In the genomic region with DNA sequence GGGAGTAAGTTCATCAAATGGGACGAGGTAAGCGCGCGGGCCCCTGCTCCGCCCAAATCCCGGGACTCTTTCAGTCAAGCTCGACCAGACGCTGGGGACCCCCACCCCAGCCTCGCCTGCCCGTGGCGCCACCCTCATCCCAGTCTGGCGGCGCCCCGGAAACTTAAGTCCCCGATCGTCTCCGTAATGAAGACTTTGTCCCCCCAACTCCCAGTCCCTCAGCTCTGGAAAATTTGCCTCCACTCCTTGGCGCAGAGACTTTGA, we compare ENCODE assay signal across 8 cellular contexts. TPM values are rescaled to one million over a fixed set of nuclear protein-coding genes. Genes with fewer than 3 reads are reported as not detected.
A peak's percentile ranks its signal among the peaks of the same experiment; 100 is the strongest.
DNase-seq lines count a peak whose midpoint lies in the region; ATAC-seq, FAIRE-seq and TF ChIP-seq lines count a peak whose summit lies in the region.

No MANE protein-coding gene starts in this region.

- TF ChIP-seq EP300 in GM12878 (IDR thresholded peaks at IDR 0.05; ENCODE audit: borderline replicate concordance in 1 of 2, control insufficient read depth in 1 of 2, low read depth in 2 of 2, low read length in 2 of 2) = no peak

- no peak for TF ChIP-seq POLR2A in heart left ventricle (IDR thresholded peaks at IDR 0.05)
- no peak for TF ChIP-seq POLR2A in GM12878 (IDR thresholded peaks at IDR 0.05; ENCODE audit: low read depth, low read length)
- no peak for TF ChIP-seq POLR2A in vagina (IDR thresholded peaks at IDR 0.05)

- peak in 1 of 5 donors; percentile 52 for DNase-seq in heart left ventricle
- DNase-seq in left cardiac atrium = no peak
- no peak for DNase-seq in GM12878 (ENCODE audit: low read depth, low spot score)
- peak; percentile 47 for DNase-seq in mesendoderm
- no peak for DNase-seq in vagina (ENCODE audit: extremely low spot score in 2 of 2)
- DNase-seq in NCI-H128 (lab: John Stamatoyannopoulos, UW; ENCODE audit: unreplicated experiment) = no peak
- no peak for DNase-seq in AG08395 (ENCODE audit: low spot score)
- no peak for DNase-seq in activated CD8-positive, alpha-beta memory T cell treated with anti-CD3 and anti-CD28 coated beads for 24 hours

- H3K4me2 ChIP-seq in GM12878 (ENCODE audit: control insufficient read depth, insufficient read depth) (peak overlapping the region; percentile 100), mesendoderm (ENCODE audit: low read length) (peak overlapping the region; percentile 82)

- peak overlapping the region; percentile 94 for H3K56ac ChIP-seq in mesendoderm (ENCODE audit: low read length)

- H2AK5ac ChIP-seq in mesendoderm (ENCODE audit: low read length) = no peak overlapping the region

- ATAC-seq in heart left ventricle = no peak
- ATAC-seq in left cardiac atrium = no peak
- no peak for ATAC-seq in GM12878

- TF ChIP-seq CTCF in heart left ventricle (IDR thresholded peaks at IDR 0.05) (no peak), GM12878 (IDR thresholded peaks at IDR 0.05 in 2 of 3, conservative IDR thresholded peaks at IDR 0.05 in 1 of 3; ENCODE audit: control insufficient read depth in 2 of 3, extremely low read depth in 1 of 3, insufficient read depth in 1 of 3, low read depth in 3 of 3, low read length in 3 of 3) (no peak), vagina (IDR thresholded peaks at IDR 0.05) (no peak)

- H3K4me1 ChIP-seq in heart left ventricle (peaks cover 5 to 53% (median 33%) of the 10 kb centered on the region in 12 donors), GM12878 (ENCODE audit: control insufficient read depth, insufficient read depth, low read length) (peaks cover 10% of the 10 kb centered on the region), mesendoderm (ENCODE audit: control insufficient read depth, low read depth, low read length) (peaks cover 12% of the 10 kb centered on the region), vagina (peaks cover 35% of the 10 kb centered on the region)

- POLR2A ChIA-PET in GM12878 (lab: Charles Lee) = interaction anchor here (0.6 to 2.0 kb wide), 7 partner anchors 10 to 53 kb away, joined by 3 to 12 read pairs (median 6); a partner anchor contains a TSS

- H3K27me3 ChIP-seq in heart left ventricle = no peaks in the 10 kb centered on the region
- H3K27me3 ChIP-seq in GM12878 (replicated peaks in 1 of 2; ENCODE audit: control insufficient read depth in 2 of 2, insufficient read depth in 2 of 2, low read length in 1 of 2) = no peaks in the 10 kb centered on the region
- no peaks in the 10 kb centered on the region for H3K27me3 ChIP-seq in mesendoderm (ENCODE audit: insufficient read depth, low read length, poor library complexity)
- no peaks in the 10 kb centered on the region for H3K27me3 ChIP-seq in vagina

- H3K36me3 ChIP-seq in heart left ventricle (peaks cover 0 to 24% (median 17%) of the 10 kb centered on the region in 9 donors), GM12878 (ENCODE audit: control insufficient read depth in 2 of 2, insufficient read depth in 2 of 2, low read length in 1 of 2) (no peaks in the 10 kb centered on the region; a peak in 2 of 4 replicates), mesendoderm (ENCODE audit: control insufficient read depth, insufficient read depth, low read length) (peaks cover 5% of the 10 kb centered on the region), vagina (peaks cover 0 to 17% of the 10 kb centered on the region in 2 donors)

- H3K27ac ChIP-seq in heart left ventricle (peak overlapping the region in 11 of 12 donors; percentile 62 to 92 (median 79)), GM12878 (ENCODE audit: control insufficient read depth, insufficient read depth) (no peak overlapping the region), mesendoderm (ENCODE audit: low read depth, low read length) (no peak overlapping the region), vagina (peak overlapping the region; percentile 78)

- H3K79me2 ChIP-seq in GM12878 (ENCODE audit: control insufficient read depth, insufficient read depth, low read length) (no peaks in the 10 kb centered on the region; the same call in 1 of the 2 replicates), mesendoderm (ENCODE audit: control insufficient read depth, insufficient read depth, low read length) (peaks cover 12% of the 10 kb centered on the region)

- peak overlapping the region; percentile 16 for H3K18ac ChIP-seq in mesendoderm (ENCODE audit: low read length)

- SMC1A ChIA-PET in GM12878 (lab: Charles Lee; ENCODE audit: uncharacterized antibody, unreplicated experiment) = interaction anchor here (1.7 kb wide), 1 partner anchor 46 kb away, joined by 15 read pairs; a partner anchor contains a TSS

- no peak overlapping the region for H2BK15ac ChIP-seq in mesendoderm (replicated peaks; ENCODE audit: low read depth)

- H3K4me3 ChIP-seq in heart left ventricle (peak overlapping the region; percentile 62 to 100 (median 92)), GM12878 (peak overlapping the region; percentile 66), mesendoderm (ENCODE audit: low read length) (peak overlapping the region; percentile 82), vagina (peak overlapping the region; percentile 85 to 88)

- H2BK120ac ChIP-seq in mesendoderm (ENCODE audit: low read depth, low read length) = no peak overlapping the region

- peak overlapping the region; percentile 82 for H3K9ac ChIP-seq in GM12878 (ENCODE audit: control insufficient read depth, insufficient read depth, low read length)
- peak overlapping the region; percentile 95 for H3K9ac ChIP-seq in mesendoderm (ENCODE audit: low read length)

- peak overlapping the region; percentile 57 for H3K23ac ChIP-seq in mesendoderm (ENCODE audit: low read length)

- WGBS in heart left ventricle, 4 donors = 0% methylated on average over 17 to 18 of the region's 18 CpGs
- WGBS in GM12878 (ENCODE audit: insufficient coverage, insufficient replicate concordance, low lambda C conversion rate, missing lambda C conversion rate) = 1% methylated on average over 13 of the region's 18 CpGs
- WGBS in mesendoderm (ENCODE audit: extremely low coverage, insufficient coverage, low lambda C conversion rate) = no CpG with 5 or more reads among the region's 18 CpGs

- CTCF ChIA-PET in GM12878 (lab: Yijun Ruan, JAX) = interaction anchor here (0.7 to 4.8 kb wide), 9 partner anchors 9 to 89 kb away, joined by 3 to 64 read pairs (median 9); a partner anchor contains a TSS

- H3K79me1 ChIP-seq in mesendoderm (ENCODE audit: low read length) = peaks cover 13% of the 10 kb centered on the region

- no peak for FAIRE-seq in GM12878 (lab: Jason Lieb, UNC)

- TSS peak; percentile 50 for BruUV-seq in GM12878 (replicated peaks; lab: Mats Ljungman, UMichigan)

- TF ChIP-seq RAD21 in GM12878 (IDR thresholded peaks at IDR 0.05; ENCODE audit: insufficient read depth, low read depth, low read length) = no peak

- H4K20me1 ChIP-seq in GM12878 (ENCODE audit: control insufficient read depth, insufficient read depth) = no peaks in the 10 kb centered on the region

- H3K4ac ChIP-seq in mesendoderm (ENCODE audit: low read depth, low read length) = peak overlapping the region; percentile 21

- no peak overlapping the region for H4K8ac ChIP-seq in mesendoderm (ENCODE audit: low read depth, low read length)

- no peak overlapping the region for H2BK5ac ChIP-seq in mesendoderm (ENCODE audit: low read length)

- no peak overlapping the region for H4K5ac ChIP-seq in mesendoderm (ENCODE audit: low read length)

- in situ Hi-C loops in GM12878 (cut with MboI) = no loop called here

- RAD21 ChIA-PET in GM12878 (lab: Charles Lee; ENCODE audit: unreplicated experiment) = interaction anchor here (0.6 to 3.1 kb wide), 9 partner anchors 8 to 66 kb away, joined by 3 to 30 read pairs (median 4); a partner anchor contains a TSS

- H3K9me3 ChIP-seq in heart left ventricle (no peaks in the 10 kb centered on the region), GM12878 (replicated peaks; ENCODE audit: control insufficient read depth, insufficient read depth, low read length) (no peaks in the 10 kb centered on the region), vagina (no peaks in the 10 kb centered on the region)

- intact Hi-C loops in heart left ventricle (cut with DNase I) = loop anchor here in 4 of 10 donors (1.0 to 10.0 kb wide), 6 partner anchors 17 to 53 kb away; a partner anchor contains a TSS
- intact Hi-C loops in left cardiac atrium (cut with DNase I) = loop anchor here in 1 of 2 donors (5.0 kb wide), 1 partner anchor 51 kb away; a partner anchor contains a TSS
- intact Hi-C loops in GM12878 (cut with micrococcal nuclease; ENCODE audit: unreplicated experiment) = loop anchor here (2.0 kb wide), 2 partner anchors 17 to 49 kb away; a partner anchor contains a TSS
- intact Hi-C loops in vagina (cut with DNase I) = no loop called here

- H2AFZ ChIP-seq in GM12878 (ENCODE audit: control insufficient read depth, low read depth, low read length) = peak overlapping the region; percentile 65

RNA-seq across cellular contexts. Expression of a gene that starts 0.3 kb away (rescaled TPM):
- 10 to 100 TPM in 3 of 9 donors, 1 to 10 TPM in 6; 7.6 to 19.1 (median 9.8) TPM for total RNA-seq in heart left ventricle
- 10 to 100 TPM in 1 of 2 donors, 1 to 10 TPM in 1; 7.4 to 11.6 TPM for polyA plus RNA-seq in heart left ventricle
- total RNA-seq in left cardiac atrium = 10 to 100 TPM; 13.6 to 14.4 TPM
- 9.4 and 10.2 TPM in 2 replicates for total RNA-seq in GM12878 (2013; cell fraction: nucleolus; rRNA removed)
- 7.5 and 7.7 TPM in 2 replicates for total RNA-seq in GM12878 (2014; rRNA removed)
- total RNA-seq in GM12878 (2014; rRNA removed; fragmentation: Illumina TruSeq; extraction: Trizol) = 2.8 and 3.3 TPM in 2 replicates
- 7.8 and 10.3 TPM in 2 replicates for total RNA-seq in GM12878 (2021)
- 1.5 TPM for polyA plus RNA-seq in GM12878 (2011; ENCODE audit: low read depth)
- 2.0 and 3.2 TPM in 2 replicates for polyA plus RNA-seq in GM12878 (2011; rRNA removed)
- 3.8 and 4.1 TPM in 2 replicates for polyA plus RNA-seq in GM12878 (2011; cell fraction: cytosol; rRNA removed)
- polyA plus RNA-seq in GM12878 (2011; cell fraction: nucleus; rRNA removed) = 24.2 and 27.6 TPM in 2 replicates
- 5.1 and 5.5 TPM in 2 replicates for polyA plus RNA-seq in GM12878 (2012)
- 1.1 and 3.6 TPM in 2 replicates for polyA plus RNA-seq in GM12878 (2014; fragmentation: Illumina TruSeq; extraction: Trizol)
- polyA plus RNA-seq in GM12878 (2014; fragmentation: Nextera tagmentation; extraction: Ambion mirVana) = under 1 TPM; 0.03 to 0.18 TPM
- polyA plus RNA-seq in GM12878 (2014; rRNA removed) = 7.3 and 7.6 TPM in 2 replicates
- 1 to 10 TPM; 1.4 TPM for polyA plus RNA-seq in GM12878 (2016; fragmentation: Nextera tagmentation; extraction: Ambion mirVana)
- polyA minus RNA-seq in GM12878 (2011; rRNA and poly(A)+ RNA removed) = 4.1 and 5.0 TPM in 2 replicates
- polyA minus RNA-seq in GM12878 (2011; cell fraction: cytosol; rRNA and poly(A)+ RNA removed) = 4.0 and 4.8 TPM in 2 replicates
- 7.3 and 9.2 TPM in 2 replicates for polyA minus RNA-seq in GM12878 (2011; cell fraction: nucleus; rRNA and poly(A)+ RNA removed)
- polyA plus RNA-seq in mesendoderm (2013, experiment 1 of 2) = 39.7 TPM
- polyA plus RNA-seq in mesendoderm (2013, experiment 2 of 2) = 40.7 TPM
- total RNA-seq in vagina = 33.1 TPM

RNA-seq across cellular contexts. Expression of a gene that starts 4.9 kb away (rescaled TPM):
- total RNA-seq in heart left ventricle (100 to 1,000 TPM in 4 of 9 donors, 10 to 100 TPM in 5; 69.6 to 244 (median 90.4) TPM), left cardiac atrium (100 to 1,000 TPM; 122 to 135 TPM), GM12878 (2014; rRNA removed) (219 and 251 TPM in 2 replicates), GM12878 (2014; rRNA removed; fragmentation: Illumina TruSeq; extraction: Trizol) (170 and 195 TPM in 2 replicates), GM12878 (2021) (264 and 283 TPM in 2 replicates), vagina (85.2 TPM)
- polyA plus RNA-seq in heart left ventricle (100 to 1,000 TPM; 160 to 167 TPM), GM12878 (2011; rRNA removed) (75.7 and 138 TPM in 2 replicates), GM12878 (2014; fragmentation: Illumina TruSeq; extraction: Trizol) (42.7 and 109 TPM in 2 replicates), GM12878 (2014; fragmentation: Nextera tagmentation; extraction: Ambion mirVana) (10 to 100 TPM in 1 of 2 experiments, 1 to 10 TPM in 1; 8.4 to 27.7 TPM), GM12878 (2014; rRNA removed) (222 and 270 TPM in 2 replicates), GM12878 (2016; fragmentation: Nextera tagmentation; extraction: Ambion mirVana) (10 to 100 TPM; 59.7 to 84.0 TPM)
- 10.7 and 13.0 TPM in 2 replicates for total RNA-seq in GM12878 (2013; cell fraction: nucleolus; rRNA removed)
- polyA plus RNA-seq in GM12878 (2011; ENCODE audit: low read depth) = 46.9 TPM
- polyA plus RNA-seq in GM12878 (2011; cell fraction: cytosol; rRNA removed) = 154 and 216 TPM in 2 replicates
- 118 and 123 TPM in 2 replicates for polyA plus RNA-seq in GM12878 (2011; cell fraction: nucleus; rRNA removed)
- 119 TPM in 2 replicates for polyA plus RNA-seq in GM12878 (2012)
- 29.3 and 51.8 TPM in 2 replicates for polyA minus RNA-seq in GM12878 (2011; rRNA and poly(A)+ RNA removed)
- polyA minus RNA-seq in GM12878 (2011; cell fraction: cytosol; rRNA and poly(A)+ RNA removed) = 30.6 and 32.9 TPM in 2 replicates
- polyA minus RNA-seq in GM12878 (2011; cell fraction: nucleus; rRNA and poly(A)+ RNA removed) = 12.5 and 20.9 TPM in 2 replicates
- 546 TPM for polyA plus RNA-seq in mesendoderm (2013, experiment 1 of 2)
- 550 TPM for polyA plus RNA-seq in mesendoderm (2013, experiment 2 of 2)

RNA-seq across cellular contexts. Expression of a gene that starts 10.8 kb away (rescaled TPM):
- total RNA-seq in heart left ventricle = 10 to 100 TPM; 35.0 to 71.5 (median 51.8) TPM
- polyA plus RNA-seq in heart left ventricle = 100 to 1,000 TPM; 226 to 250 TPM
- 10 to 100 TPM; 63.9 to 66.9 TPM for total RNA-seq in left cardiac atrium
- 9.4 and 12.1 TPM in 2 replicates for total RNA-seq in GM12878 (2013; cell fraction: nucleolus; rRNA removed)
- total RNA-seq in GM12878 (2014; rRNA removed) = 47.8 and 62.4 TPM in 2 replicates
- 39.1 and 41.5 TPM in 2 replicates for total RNA-seq in GM12878 (2014; rRNA removed; fragmentation: Illumina TruSeq; extraction: Trizol)
- total RNA-seq in GM12878 (2021) = 31.6 and 37.1 TPM in 2 replicates
- polyA plus RNA-seq in GM12878 (2011; ENCODE audit: low read depth) = 29.1 TPM
- polyA plus RNA-seq in GM12878 (2011; rRNA removed) = 10.7 and 25.5 TPM in 2 replicates
- polyA plus RNA-seq in GM12878 (2011; cell fraction: cytosol; rRNA removed) = 39.3 and 59.8 TPM in 2 replicates
- 31.1 and 39.6 TPM in 2 replicates for polyA plus RNA-seq in GM12878 (2011; cell fraction: nucleus; rRNA removed)
- 61.8 and 77.4 TPM in 2 replicates for polyA plus RNA-seq in GM12878 (2012)
- 7.5 and 37.5 TPM in 2 replicates for polyA plus RNA-seq in GM12878 (2014; fragmentation: Illumina TruSeq; extraction: Trizol)
- polyA plus RNA-seq in GM12878 (2014; fragmentation: Nextera tagmentation; extraction: Ambion mirVana) = 10 to 100 TPM in 1 of 2 experiments, 1 to 10 TPM in 1; 1.8 to 26.8 TPM
- 58.6 and 61.9 TPM in 2 replicates for polyA plus RNA-seq in GM12878 (2014; rRNA removed)
- 10 to 100 TPM; 95.0 to 99.7 TPM for polyA plus RNA-seq in GM12878 (2016; fragmentation: Nextera tagmentation; extraction: Ambion mirVana)
- polyA minus RNA-seq in GM12878 (2011; rRNA and poly(A)+ RNA removed) = 10.7 and 22.3 TPM in 2 replicates
- 14.9 and 15.4 TPM in 2 replicates for polyA minus RNA-seq in GM12878 (2011; cell fraction: cytosol; rRNA and poly(A)+ RNA removed)
- 4.2 and 8.3 TPM in 2 replicates for polyA minus RNA-seq in GM12878 (2011; cell fraction: nucleus; rRNA and poly(A)+ RNA removed)
- polyA plus RNA-seq in mesendoderm (2013, experiment 1 of 2) = 47.8 TPM
- polyA plus RNA-seq in mesendoderm (2013, experiment 2 of 2) = 45.9 TPM
- 66.0 TPM for total RNA-seq in vagina

RNA-seq across cellular contexts. Expression of a gene that starts 17.3 kb away (rescaled TPM):
- total RNA-seq in heart left ventricle = 100 to 1,000 TPM; 172 to 332 (median 241) TPM
- polyA plus RNA-seq in heart left ventricle = 100 to 1,000 TPM; 127 to 304 TPM
- total RNA-seq in left cardiac atrium = 100 to 1,000 TPM; 276 to 310 TPM
- 8.3 and 9.7 TPM in 2 replicates for total RNA-seq in GM12878 (2013; cell fraction: nucleolus; rRNA removed)
- total RNA-seq in GM12878 (2014; rRNA removed) = 23.3 and 25.4 TPM in 2 replicates
- total RNA-seq in GM12878 (2014; rRNA removed; fragmentation: Illumina TruSeq; extraction: Trizol) = 16.3 and 17.5 TPM in 2 replicates
- 75.8 and 81.7 TPM in 2 replicates for total RNA-seq in GM12878 (2021)
- 81.9 TPM for polyA plus RNA-seq in GM12878 (2011; ENCODE audit: low read depth)
- polyA plus RNA-seq in GM12878 (2011; rRNA removed) = 8.4 and 11.1 TPM in 2 replicates
- polyA plus RNA-seq in GM12878 (2011; cell fraction: cytosol; rRNA removed) = 15.2 and 15.4 TPM in 2 replicates
- polyA plus RNA-seq in GM12878 (2011; cell fraction: nucleus; rRNA removed) = 19.2 and 22.3 TPM in 2 replicates
- polyA plus RNA-seq in GM12878 (2012) = 116 and 119 TPM in 2 replicates
- 17.0 and 24.2 TPM in 2 replicates for polyA plus RNA-seq in GM12878 (2014; fragmentation: Illumina TruSeq; extraction: Trizol)
- polyA plus RNA-seq in GM12878 (2014; fragmentation: Nextera tagmentation; extraction: Ambion mirVana) = 10 to 100 TPM in 1 of 2 experiments, 1 to 10 TPM in 1; 7.0 to 28.1 TPM
- polyA plus RNA-seq in GM12878 (2014; rRNA removed) = 32.8 and 46.0 TPM in 2 replicates
- polyA plus RNA-seq in GM12878 (2016; fragmentation: Nextera tagmentation; extraction: Ambion mirVana) = 10 to 100 TPM; 12.4 to 12.7 TPM
- polyA minus RNA-seq in GM12878 (2011; rRNA and poly(A)+ RNA removed) = 5.7 and 7.5 TPM in 2 replicates
- polyA minus RNA-seq in GM12878 (2011; cell fraction: cytosol; rRNA and poly(A)+ RNA removed) = 8.7 and 13.7 TPM in 2 replicates
- 3.7 and 3.8 TPM in 2 replicates for polyA minus RNA-seq in GM12878 (2011; cell fraction: nucleus; rRNA and poly(A)+ RNA removed)
- 14.3 TPM for polyA plus RNA-seq in mesendoderm (2013, experiment 1 of 2)
- polyA plus RNA-seq in mesendoderm (2013, experiment 2 of 2) = 15.5 TPM
- total RNA-seq in vagina = 44.9 TPM

RNA-seq across cellular contexts. Expression of a gene that starts 21.3 kb away (rescaled TPM):
- 10 to 100 TPM; 31.2 to 63.6 (median 47.2) TPM for total RNA-seq in heart left ventricle
- polyA plus RNA-seq in heart left ventricle = 100 to 1,000 TPM in 1 of 2 donors, 10 to 100 TPM in 1; 33.8 to 123 TPM
- total RNA-seq in left cardiac atrium = 10 to 100 TPM; 49.2 to 49.3 TPM
- total RNA-seq in GM12878 (2013; cell fraction: nucleolus; rRNA removed) = 16.4 and 16.5 TPM in 2 replicates
- total RNA-seq in GM12878 (2014; rRNA removed) = 19.8 and 26.1 TPM in 2 replicates
- 19.3 and 22.5 TPM in 2 replicates for total RNA-seq in GM12878 (2014; rRNA removed; fragmentation: Illumina TruSeq; extraction: Trizol)
- 33.7 and 36.4 TPM in 2 replicates for total RNA-seq in GM12878 (2021)
- 16.0 TPM for polyA plus RNA-seq in GM12878 (2011; ENCODE audit: low read depth)
- 22.4 and 33.9 TPM in 2 replicates for polyA plus RNA-seq in GM12878 (2011; rRNA removed)
- polyA plus RNA-seq in GM12878 (2011; cell fraction: cytosol; rRNA removed) = 25.4 and 48.0 TPM in 2 replicates
- polyA plus RNA-seq in GM12878 (2011; cell fraction: nucleus; rRNA removed) = 273 and 301 TPM in 2 replicates
- polyA plus RNA-seq in GM12878 (2012) = 47.6 and 50.2 TPM in 2 replicates
- polyA plus RNA-seq in GM12878 (2014; fragmentation: Illumina TruSeq; extraction: Trizol) = 12.0 and 27.8 TPM in 2 replicates
- polyA plus RNA-seq in GM12878 (2014; fragmentation: Nextera tagmentation; extraction: Ambion mirVana) = 1 to 10 TPM; 3.7 to 9.7 TPM
- 64.9 and 70.6 TPM in 2 replicates for polyA plus RNA-seq in GM12878 (2014; rRNA removed)
- polyA plus RNA-seq in GM12878 (2016; fragmentation: Nextera tagmentation; extraction: Ambion mirVana) = 10 to 100 TPM; 32.4 to 35.0 TPM
- polyA minus RNA-seq in GM12878 (2011; rRNA and poly(A)+ RNA removed) = 9.1 and 19.6 TPM in 2 replicates
- 8.3 and 11.1 TPM in 2 replicates for polyA minus RNA-seq in GM12878 (2011; cell fraction: cytosol; rRNA and poly(A)+ RNA removed)
- polyA minus RNA-seq in GM12878 (2011; cell fraction: nucleus; rRNA and poly(A)+ RNA removed) = 16.4 and 23.9 TPM in 2 replicates
- 10.4 TPM for polyA plus RNA-seq in mesendoderm (2013, experiment 1 of 2)
- 11.5 TPM for polyA plus RNA-seq in mesendoderm (2013, experiment 2 of 2)
- total RNA-seq in vagina = 43.7 TPM

Comparison
In these comparisons a context has a peak if more than half of its experiments do, and no peak if none do; other contexts are left out.
1. H3K27ac ChIP-seq: peak in heart left ventricle (11 of 12) and vagina (single experiment); none in GM12878 (single experiment) and mesendoderm (single experiment).
2. Peak in every context shown above with its lines, with median percentiles within 50 percentile points of each other: H3K4me3 ChIP-seq.